Comparison of ENCODE assay signal across 17 cellular contexts in genomic region chr20:58709703-58710039, GRCh38.
"Had no signal": no experiment of that assay in that cellular context is flagged by ENCODE, and none has a peak within 500 bp of the region (broad histone marks: within the 10 kb centered on the region; RNA-seq: fewer than 3 reads in every experiment).

No MANE protein-coding gene starts in this region.

- H3K4me3 Mint-ChIP-seq: activated naive CD4-positive, alpha-beta T cell treated with anti-CD3 and anti-CD28 coated beads for 36 hours; activated T-helper 1 cell treated with anti-CD3 and anti-CD28 coated beads, Interleukin-12 subunit alpha, Interleukin-12 subunit beta, Interleukin-2, Interleukin-4 antibody, amounts not matched to agents 30 ng/mL and 10 ng/mL and 1 ng/mL, durations not matched to agents 14 hours and 24 hours and 36 hours; endodermal cell; naive thymus-derived CD4-positive, alpha-beta T cell; T-helper 1 cell treated with Interleukin-12 subunit alpha and Interleukin-12 subunit beta and Interleukin-4 antibody, amounts not matched to agents 30 μg/mL and 1 μg/mL, for 36 hours had no signal

- DNase-seq: activated CD4-positive, alpha-beta T cell treated with anti-CD3 and anti-CD28 coated beads, Interleukin-2, amount 50 U/mL, for 1 hour; activated naive CD4-positive, alpha-beta T cell treated with anti-CD3 and anti-CD28 coated beads for 36 hours; caudate nucleus; dermis blood vessel endothelial cell; endodermal cell; erythroblast; hypothalamus; midbrain; naive thymus-derived CD4-positive, alpha-beta T cell; stimulated activated naive CD8-positive, alpha-beta T cell treated with anti-CD3 and anti-CD28 coated beads, Interleukin-15, Interleukin-2, amounts not matched to agents 100 U/mL and 50 U/mL, for 24 hours had no signal

- H3K4me1 Mint-ChIP-seq: endodermal cell had no signal

- ATAC-seq: naive thymus-derived CD4-positive, alpha-beta T cell; right lobe of liver; SK-N-SH treated with all-trans-retinoic acid at 6 μM for 48 hours; stimulated activated naive CD8-positive, alpha-beta T cell treated with anti-CD3 and anti-CD28 coated beads, Interleukin-15, Interleukin-2, amounts not matched to agents 100 U/mL and 50 U/mL, for 24 hours had no signal

- H3K9me3 ChIP-seq: adrenal gland, right lobe of liver had no signal

- H3K27ac ChIP-seq: adrenal gland, right lobe of liver had no signal

- H3K9me3 Mint-ChIP-seq: activated naive CD4-positive, alpha-beta T cell treated with anti-CD3 and anti-CD28 coated beads for 36 hours; activated T-helper 1 cell treated with anti-CD3 and anti-CD28 coated beads, Interleukin-12 subunit alpha, Interleukin-12 subunit beta, Interleukin-2, Interleukin-4 antibody, amounts not matched to agents 30 ng/mL and 10 ng/mL and 1 ng/mL, durations not matched to agents 14 hours and 24 hours and 36 hours; T-helper 1 cell treated with Interleukin-12 subunit alpha and Interleukin-12 subunit beta and Interleukin-4 antibody, amounts not matched to agents 30 μg/mL and 1 μg/mL, for 36 hours had no signal

- H3K36me3 ChIP-seq: right lobe of liver had no signal

- H3K27me3 Mint-ChIP-seq: naive thymus-derived CD4-positive, alpha-beta T cell; progenitor cell of endocrine pancreas had no signal

- H3K4me1 ChIP-seq: adrenal gland, right lobe of liver had no signal

- H3K27me3 ChIP-seq: adrenal gland, right lobe of liver had no signal

- H3K4me3 ChIP-seq: adrenal gland, lung, right lobe of liver had no signal

- H3K27ac Mint-ChIP-seq: activated naive CD4-positive, alpha-beta T cell treated with anti-CD3 and anti-CD28 coated beads for 36 hours; activated T-helper 1 cell treated with anti-CD3 and anti-CD28 coated beads, Interleukin-12 subunit alpha, Interleukin-12 subunit beta, Interleukin-2, Interleukin-4 antibody, amounts not matched to agents 30 ng/mL and 10 ng/mL and 1 ng/mL, durations not matched to agents 14 hours and 24 hours and 36 hours; endodermal cell; naive thymus-derived CD4-positive, alpha-beta T cell; progenitor cell of endocrine pancreas; T-helper 1 cell treated with Interleukin-12 subunit alpha and Interleukin-12 subunit beta and Interleukin-4 antibody, amounts not matched to agents 30 μg/mL and 1 μg/mL, for 36 hours had no signal
